In the genomic region with DNA sequence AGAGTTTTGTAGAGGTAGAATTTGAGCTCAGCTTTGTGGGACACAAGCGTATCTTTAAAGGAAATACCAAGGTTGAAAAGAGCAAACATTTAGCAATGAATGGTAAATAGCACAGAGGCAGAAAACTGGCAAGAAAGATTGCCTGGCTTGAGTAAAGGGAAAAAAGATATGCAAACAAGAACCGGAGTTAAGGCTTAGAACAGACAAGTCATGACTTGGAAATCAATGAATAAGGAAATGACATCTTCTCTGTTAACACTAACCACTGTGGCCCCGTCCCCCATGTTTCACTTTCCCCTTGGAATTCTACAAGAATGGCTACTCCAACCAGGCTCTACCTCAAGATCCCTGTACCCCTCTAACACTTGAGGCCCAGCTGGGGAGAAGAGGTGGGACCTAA, we compare ENCODE assay signal across 11 cellular contexts. TPM values are rescaled to one million over a fixed set of nuclear protein-coding genes. Genes with fewer than 3 reads are reported as not detected.
A peak's percentile ranks its signal among the peaks of the same experiment; 100 is the strongest.
DNase-seq lines count a peak whose midpoint lies in the region; ATAC-seq and TF ChIP-seq lines count a peak whose summit lies in the region.
"Had no signal": no experiment of that assay in that cellular context is flagged by ENCODE, and none has a peak within 500 bp of the region (broad histone marks: within the 10 kb centered on the region; RNA-seq: fewer than 3 reads in every experiment).

No MANE protein-coding gene starts in this region.

- no peaks in the 10 kb centered on the region for H3K27me3 Mint-ChIP-seq in activated naive CD8-positive, alpha-beta T cell
- H3K27me3 Mint-ChIP-seq in activated naive CD8-positive, alpha-beta T cell treated with anti-CD3 and anti-CD28 coated beads, Interleukin-2, amount 50 U/mL, for 24 hours, result no peaks in the 10 kb centered on the region

- WGBS in aorta, 2 donors, result 2 to 3% methylated on average over 3 of the region's 3 CpGs

- H3K4me1 ChIP-seq in mucosa of stomach (ENCODE audit: control insufficient read depth, insufficient read depth, low read length) (peaks cover 29% of the 10 kb centered on the region), aorta (ENCODE audit: control insufficient read depth in 1 of 2, insufficient read depth in 2 of 2, low read length in 2 of 2) (peaks cover 0 to 5% of the 10 kb centered on the region in 2 donors)

- H3K9me3 Mint-ChIP-seq in activated naive CD8-positive, alpha-beta T cell (ENCODE audit: low read depth), result no peaks in the 10 kb centered on the region
- no peaks in the 10 kb centered on the region for H3K9me3 Mint-ChIP-seq in activated naive CD8-positive, alpha-beta T cell treated with anti-CD3 and anti-CD28 coated beads, Interleukin-2, amount 50 U/mL, for 24 hours

- no peaks in the 10 kb centered on the region for H3K36me3 ChIP-seq in mucosa of stomach (ENCODE audit: control insufficient read depth, insufficient read depth, low read length)
- no peaks in the 10 kb centered on the region for H3K36me3 ChIP-seq in aorta (ENCODE audit: control insufficient read depth in 1 of 2, insufficient read depth in 2 of 2, low read length in 1 of 2)

- H3K4me3 Mint-ChIP-seq in activated naive CD8-positive, alpha-beta T cell, result peak overlapping the region; percentile 4
- no peak overlapping the region for H3K4me3 Mint-ChIP-seq in activated naive CD8-positive, alpha-beta T cell treated with anti-CD3 and anti-CD28 coated beads, Interleukin-2, amount 50 U/mL, for 24 hours

- peaks cover 3% of the 10 kb centered on the region for H3K36me3 Mint-ChIP-seq in activated naive CD8-positive, alpha-beta T cell
- H3K36me3 Mint-ChIP-seq in activated naive CD8-positive, alpha-beta T cell treated with anti-CD3 and anti-CD28 coated beads, Interleukin-2, amount 50 U/mL, for 24 hours (ENCODE audit: low read depth), result peaks cover 7% of the 10 kb centered on the region

- H3K4me1 Mint-ChIP-seq in activated naive CD8-positive, alpha-beta T cell (ENCODE audit: low read depth), result peaks cover 59% of the 10 kb centered on the region
- peaks cover 57% of the 10 kb centered on the region for H3K4me1 Mint-ChIP-seq in activated naive CD8-positive, alpha-beta T cell treated with anti-CD3 and anti-CD28 coated beads, Interleukin-2, amount 50 U/mL, for 24 hours

- no peaks in the 10 kb centered on the region for H3K9me3 ChIP-seq in mucosa of stomach (ENCODE audit: control insufficient read depth, low read length)
- H3K9me3 ChIP-seq in aorta (ENCODE audit: control insufficient read depth, low read length), result no peaks in the 10 kb centered on the region

- ATAC-seq in activated naive CD8-positive, alpha-beta T cell treated with anti-CD3 and anti-CD28 coated beads, Interleukin-2, amount 50 U/mL, for 24 hours, result no peak
- no peak for ATAC-seq in aorta (ENCODE audit: low FRiP score)
- ATAC-seq in HG03565 (IDR thresholded peaks at IDR 0.05; ENCODE audit: unreplicated experiment), result no peak
- no peak for ATAC-seq in GM19455 (IDR thresholded peaks at IDR 0.05; ENCODE audit: unreplicated experiment)

- H3K4me3 ChIP-seq in dorsolateral prefrontal cortex, result peak overlapping the region in 2 of 59 donors; percentile 2 to 16
- no peak overlapping the region for H3K4me3 ChIP-seq in mucosa of stomach (ENCODE audit: low read length)
- H3K4me3 ChIP-seq in aorta (ENCODE audit: low read length in 2 of 2), result no peak overlapping the region
- H3K4me3 ChIP-seq: PC-9 had no signal

- intact Hi-C loops in dorsolateral prefrontal cortex (cut with DNase I) (loop anchor here in 1 of 2 donors (10.0 kb wide), 1 partner anchor 1303 kb away; a partner anchor contains a TSS), aorta (cut with DNase I) (no loop called here)

- no peak for DNase-seq in activated naive CD8-positive, alpha-beta T cell treated with anti-CD3 and anti-CD28 coated beads, Interleukin-2, amount 50 U/mL, for 24 hours
- DNase-seq in dorsolateral prefrontal cortex (no peak), aorta (no peak), iPS-NIHi11 (ENCODE audit: low spot score) (no peak)
- DNase-seq: activated CD4-positive, alpha-beta T cell treated with anti-CD3 and anti-CD28 coated beads for 4 hours; NCI-H1417; PC-9 had no signal

- peak overlapping the region in 33 of 59 donors; percentile 1 to 68 (median 28) for H3K27ac ChIP-seq in dorsolateral prefrontal cortex
- H3K27ac ChIP-seq in aorta (ENCODE audit: low read depth in 1 of 2, low read length in 2 of 2), result peak overlapping the region; percentile 21 to 93
- H3K27ac ChIP-seq: PC-9 had no signal

- no peak for TF ChIP-seq CTCF in dorsolateral prefrontal cortex (IDR thresholded peaks at IDR 0.05 in 54 of 56, conservative IDR thresholded peaks at IDR 0.05 in 2 of 56; ENCODE audit: low read depth in 1 of 56, partially characterized antibody in 56 of 56)

- H3K27me3 ChIP-seq in dorsolateral prefrontal cortex (no peaks in the 10 kb centered on the region), mucosa of stomach (ENCODE audit: control insufficient read depth, insufficient read depth, low read length) (no peaks in the 10 kb centered on the region), aorta (ENCODE audit: control insufficient read depth in 1 of 2, insufficient read depth in 2 of 2, low read length in 1 of 2) (no peaks in the 10 kb centered on the region)

- H3K9ac ChIP-seq in mucosa of stomach (ENCODE audit: low read length), result peak overlapping the region; percentile 32

- H3K27ac Mint-ChIP-seq in activated naive CD8-positive, alpha-beta T cell, result no peak overlapping the region
- H3K27ac Mint-ChIP-seq in activated naive CD8-positive, alpha-beta T cell treated with anti-CD3 and anti-CD28 coated beads, Interleukin-2, amount 50 U/mL, for 24 hours, result no peak overlapping the region

RNA-seq across cellular contexts. Expression of a gene that starts 3.8 kb away (rescaled TPM):
- total RNA-seq in dorsolateral prefrontal cortex (10 to 100 TPM; 25.9 to 44.5 (median 34.8) TPM), aorta (10 to 100 TPM; 46.2 to 46.8 TPM)
- 10 to 100 TPM; 10.3 to 15.3 TPM for polyA plus RNA-seq in aorta
